17 cellular contexts compared by ENCODE assay signal in genomic region chrX:23904096-23904495, GRCh38. TPM values are rescaled to one million over a fixed set of nuclear protein-coding genes. Genes with fewer than 3 reads are reported as not detected.
DNase-seq lines count a peak whose midpoint lies in the region; ATAC-seq and TF ChIP-seq lines count a peak whose summit lies in the region.
"Had no signal": no experiment of that assay in that cellular context is flagged by ENCODE, and none has a peak within 500 bp of the region (broad histone marks: within the 10 kb centered on the region; RNA-seq: fewer than 3 reads in every experiment).

No MANE protein-coding gene starts in this region.

- no peak overlapping the region for H3K27ac ChIP-seq in neural progenitor cell
- H3K27ac ChIP-seq: testis had no signal

- H3K4me1 Mint-ChIP-seq in neural progenitor cell, result peaks cover 38% of the 10 kb centered on the region
- H3K4me1 Mint-ChIP-seq in effector memory CD8-positive, alpha-beta T cell (ENCODE audit: low read depth in 2 of 2), result peaks cover 3 to 6% of the 10 kb centered on the region in 2 donors
- peaks cover 20% of the 10 kb centered on the region for H3K4me1 Mint-ChIP-seq in activated T-cell treated with anti-CD3 and anti-CD28 coated beads, Interleukin-2, amount 50 U/mL, for 24 hours (ENCODE audit: low read depth)
- H3K4me1 Mint-ChIP-seq: activated T-helper 17 cell treated with anti-CD3 and anti-CD28 coated beads, Interleukin-2, amount 50 U/mL, for 72 hours had no signal

- H3K4me3 ChIP-seq in GM12865 (ENCODE audit: low read depth, low read length), result no peak overlapping the region
- no peak overlapping the region for H3K4me3 ChIP-seq in epithelial cell of esophagus (ENCODE audit: low read length)
- no peak overlapping the region for H3K4me3 ChIP-seq in neural progenitor cell
- H3K4me3 ChIP-seq: testis had no signal

- H2AFZ ChIP-seq in neural progenitor cell (replicated peaks), result no peak overlapping the region

- peaks cover 5% of the 10 kb centered on the region for H4K20me1 ChIP-seq in neural progenitor cell (ENCODE audit: low read depth)

- no peaks in the 10 kb centered on the region for H3K36me3 ChIP-seq in neural progenitor cell

- H3K27me3 ChIP-seq in neural progenitor cell, result no peaks in the 10 kb centered on the region
- H3K27me3 ChIP-seq: testis had no signal

- H3K4me3 Mint-ChIP-seq in neural progenitor cell, result no peak overlapping the region
- H3K4me3 Mint-ChIP-seq in effector memory CD8-positive, alpha-beta T cell, result no peak overlapping the region
- no peak overlapping the region for H3K4me3 Mint-ChIP-seq in activated T-cell treated with anti-CD3 and anti-CD28 coated beads, Interleukin-2, amount 50 U/mL, for 24 hours
- H3K4me3 Mint-ChIP-seq: activated CD4-positive, alpha-beta memory T cell treated with anti-CD3 and anti-CD28 coated beads, Interleukin-2, amount 10 ng/mL, durations not matched to agents 7 days and 5 days; activated T-helper 17 cell treated with anti-CD3 and anti-CD28 coated beads, Interleukin-2, amount 50 U/mL, for 72 hours; CD4-positive, alpha-beta T cell had no signal

- peaks cover 5% of the 10 kb centered on the region for H3K27me3 Mint-ChIP-seq in neural progenitor cell (ENCODE audit: insufficient read depth, low read depth)
- no peaks in the 10 kb centered on the region for H3K27me3 Mint-ChIP-seq in effector memory CD8-positive, alpha-beta T cell
- H3K27me3 Mint-ChIP-seq in activated T-cell treated with anti-CD3 and anti-CD28 coated beads, Interleukin-2, amount 50 U/mL, for 24 hours, result peaks cover 13% of the 10 kb centered on the region
- H3K27me3 Mint-ChIP-seq: activated CD4-positive, alpha-beta memory T cell treated with anti-CD3 and anti-CD28 coated beads, Interleukin-2, amount 10 ng/mL, durations not matched to agents 7 days and 5 days; activated T-helper 17 cell treated with anti-CD3 and anti-CD28 coated beads, Interleukin-2, amount 50 U/mL, for 72 hours; CD4-positive, alpha-beta T cell had no signal

- peaks cover 43% of the 10 kb centered on the region for H3K79me2 ChIP-seq in neural progenitor cell (ENCODE audit: low read depth)

- no peak overlapping the region for H3K4me2 ChIP-seq in neural progenitor cell

- no peak overlapping the region for H3K9ac ChIP-seq in neural progenitor cell

- in situ Hi-C loops in SK-MEL-5 (cut with HindIII; ENCODE audit: low pct_unique_long_range_greater_than_20kb, low sequenced_read_pairs), result no loop called here

- H3K4me1 ChIP-seq in neural progenitor cell, result peaks cover 23% of the 10 kb centered on the region

- DNase-seq in GM12865 (ENCODE audit: low read depth), result peak; percentile 36
- peak; percentile 96 for DNase-seq in SK-MEL-5 (ENCODE audit: low read depth, low spot score)
- peak; percentile 59 for DNase-seq in epithelial cell of esophagus (ENCODE audit: low read depth)
- peak; percentile 48 for DNase-seq in neural progenitor cell (ENCODE audit: low spot score)
- no peak for DNase-seq in effector memory CD8-positive, alpha-beta T cell
- DNase-seq in activated T-cell treated with anti-CD3 and anti-CD28 coated beads, Interleukin-2, amount 50 U/mL, for 24 hours, result no peak
- DNase-seq: activated CD4-positive, alpha-beta memory T cell treated with anti-CD3 and anti-CD28 coated beads, Interleukin-2, amount 10 ng/mL, durations not matched to agents 7 days and 5 days; amygdala; CD4-positive, alpha-beta T cell; EL; NCI-H1092; NCI-H345; testis had no signal

- TF ChIP-seq CTCF in GM12865 (IDR thresholded peaks at IDR 0.05; ENCODE audit: insufficient read depth, low read depth, low read length, missing control alignments) (no peak), epithelial cell of esophagus (IDR thresholded peaks at IDR 0.05; ENCODE audit: insufficient read depth, low read depth, low read length, missing control alignments) (no peak), neural progenitor cell (IDR thresholded peaks at IDR 0.05) (no peak)

- no peaks in the 10 kb centered on the region for H3K9me3 Mint-ChIP-seq in neural progenitor cell
- H3K9me3 Mint-ChIP-seq in effector memory CD8-positive, alpha-beta T cell, result no peaks in the 10 kb centered on the region
- no peaks in the 10 kb centered on the region for H3K9me3 Mint-ChIP-seq in activated T-cell treated with anti-CD3 and anti-CD28 coated beads, Interleukin-2, amount 50 U/mL, for 24 hours
- H3K9me3 Mint-ChIP-seq: activated CD4-positive, alpha-beta memory T cell treated with anti-CD3 and anti-CD28 coated beads, Interleukin-2, amount 10 ng/mL, durations not matched to agents 7 days and 5 days; activated T-helper 17 cell treated with anti-CD3 and anti-CD28 coated beads, Interleukin-2, amount 50 U/mL, for 72 hours; CD4-positive, alpha-beta T cell had no signal

- peaks cover 4% of the 10 kb centered on the region for H3K36me3 Mint-ChIP-seq in neural progenitor cell
- peaks cover 10% of the 10 kb centered on the region for H3K36me3 Mint-ChIP-seq in effector memory CD8-positive, alpha-beta T cell (ENCODE audit: insufficient read depth)
- no peaks in the 10 kb centered on the region for H3K36me3 Mint-ChIP-seq in activated T-cell treated with anti-CD3 and anti-CD28 coated beads, Interleukin-2, amount 50 U/mL, for 24 hours (ENCODE audit: low read depth)

- H3K9me3 ChIP-seq in neural progenitor cell (ENCODE audit: low read depth), result no peaks in the 10 kb centered on the region
- H3K9me3 ChIP-seq: testis had no signal

- H3K27ac Mint-ChIP-seq in neural progenitor cell, result no peak overlapping the region
- H3K27ac Mint-ChIP-seq in effector memory CD8-positive, alpha-beta T cell, result peak overlapping the region in 1 of 2 donors; percentile 52
- no peak overlapping the region for H3K27ac Mint-ChIP-seq in activated T-cell treated with anti-CD3 and anti-CD28 coated beads, Interleukin-2, amount 50 U/mL, for 24 hours
- H3K27ac Mint-ChIP-seq: activated CD4-positive, alpha-beta memory T cell treated with anti-CD3 and anti-CD28 coated beads, Interleukin-2, amount 10 ng/mL, durations not matched to agents 7 days and 5 days; activated T-helper 17 cell treated with anti-CD3 and anti-CD28 coated beads, Interleukin-2, amount 50 U/mL, for 72 hours; CD4-positive, alpha-beta T cell had no signal

- peaks cover 38% of the 10 kb centered on the region for H3F3A ChIP-seq in neural progenitor cell (ENCODE audit: low read depth)

- no peak for ATAC-seq in GM18858 (IDR thresholded peaks at IDR 0.05; ENCODE audit: unreplicated experiment)
- no peak for ATAC-seq in effector memory CD8-positive, alpha-beta T cell (replicated peaks)
- ATAC-seq: activated T-helper 17 cell treated with anti-CD3 and anti-CD28 coated beads, Interleukin-2, amount 50 U/mL, for 72 hours; HepG2 had no signal

RNA-seq across cellular contexts. Expression of gene APOO, which starts 3.6 kb away (rescaled TPM):
- total RNA-seq in SK-MEL-5 (2014; rRNA removed; shearing (Covaris generic)), result 38.6 and 52.6 TPM in 2 replicates
- polyA plus RNA-seq in SK-MEL-5 (2015; cell fraction: cytosol; rRNA removed), result 45.4 and 51.3 TPM in 2 replicates
- 16.4 and 27.4 TPM in 2 replicates for polyA plus RNA-seq in SK-MEL-5 (2015; cell fraction: nucleus; rRNA removed)
- 44.2 and 81.0 TPM in 2 replicates for total RNA-seq in neural progenitor cell (ENCODE audit: low replicate concordance)

RNA-seq across cellular contexts. Expression of gene CXorf58, which starts 3.7 kb away (rescaled TPM):
- 0.11 and 2.4 TPM in 2 replicates for total RNA-seq in SK-MEL-5 (2014; rRNA removed; shearing (Covaris generic))
- polyA plus RNA-seq in SK-MEL-5 (2015; cell fraction: cytosol; rRNA removed), result 0.07 and 0.14 TPM in 2 replicates
- 0.14 TPM in 1 of 2 replicates, not detected in the other for polyA plus RNA-seq in SK-MEL-5 (2015; cell fraction: nucleus; rRNA removed)
- not detected in 2 replicates for total RNA-seq in neural progenitor cell (ENCODE audit: low replicate concordance)
- total RNA-seq: activated CD4-positive, alpha-beta memory T cell treated with anti-CD3 and anti-CD28 coated beads, Interleukin-2, amount 10 ng/mL, durations not matched to agents 7 days and 5 days; CD4-positive, alpha-beta T cell; HepG2; myocyte had no signal
- polyA plus RNA-seq: HepG2 had no signal

Comparison
In these comparisons a context has a peak if more than half of its experiments do, and no peak if none do; other contexts are left out.
1. DNase-seq: peak in GM12865 (single experiment), SK-MEL-5 (single experiment), epithelial cell of esophagus (single experiment) and neural progenitor cell (single experiment); none in effector memory CD8-positive, alpha-beta T cell (0 of 3) and activated T-cell treated with anti-CD3 and anti-CD28 coated beads, Interleukin-2, amount 50 U/mL, for 24 hours (single experiment).